8 cellular contexts compared by ENCODE assay signal in genomic region chr21:41761211-41762181, GRCh38. TPM values are rescaled to one million over a fixed set of nuclear protein-coding genes. Genes with fewer than 3 reads are reported as not detected.
DNase-seq lines count a peak whose midpoint lies in the region; ATAC-seq, FAIRE-seq and TF ChIP-seq lines count a peak whose summit lies in the region.

No MANE protein-coding gene starts in this region.

- H3K27ac ChIP-seq in PC-9: peak overlapping the region; percentile 99
- no peak overlapping the region for H3K27ac ChIP-seq in trophoblast cell (ENCODE audit: low read depth, low read length)

- H2BK120ac ChIP-seq in trophoblast cell (ENCODE audit: insufficient read depth, low read length, poor library complexity): no peak overlapping the region

- DNase-seq in H4 (ENCODE audit: low spot score) (peak; percentile 83), PC-9 (peak; percentile 87 to 91), Right ventricle myocardium inferior (ENCODE audit: missing footprints) (peak; percentile 89), trophoblast cell (peak; percentile 99 to 100), D721Med (ENCODE audit: insufficient read length, low spot score) (no peak), HK-2 (ENCODE audit: unreplicated experiment) (no peak)
- DNase-seq in activated T-cell treated with anti-CD3 and anti-CD28 coated beads, Interleukin-2, amount 50 U/mL, for 48 hours: no peak

- no peak overlapping the region for H3K4ac ChIP-seq in trophoblast cell (ENCODE audit: low read depth, low read length)

- POLR2A ChIA-PET in PC-9 (lab: Charles Lee; ENCODE audit: unreplicated experiment): interaction anchor here (0.5 to 1.2 kb wide), 9 partner anchors 10 to 265 kb away, joined by 3 to 12 read pairs (median 4); no protein-coding TSS in a partner anchor

- no peak overlapping the region for H2BK5ac ChIP-seq in trophoblast cell (ENCODE audit: low read depth, low read length, poor library complexity)

- TF ChIP-seq CTCF in PC-9 (conservative IDR thresholded peaks at IDR 0.05): no peak
- no peak for TF ChIP-seq CTCF in D721Med (IDR thresholded peaks at IDR 0.05; ENCODE audit: insufficient read depth, missing control alignments)

- H4K8ac ChIP-seq in trophoblast cell (ENCODE audit: low read depth, low read length): peak overlapping the region; percentile 7

- H3K14ac ChIP-seq in trophoblast cell (ENCODE audit: low read length): no peak overlapping the region

- H3K79me1 ChIP-seq in trophoblast cell (ENCODE audit: low read length): peaks cover 10% of the 10 kb centered on the region

- FAIRE-seq in D721Med (lab: Jason Lieb, UNC): no peak

- peak; percentile 87 for ATAC-seq in Right ventricle myocardium inferior
- no peak for ATAC-seq in activated CD4-positive, CD25-positive, alpha-beta regulatory T cell treated with anti-CD3 and anti-CD28 coated beads, Interleukin-2, amount 50 U/mL, for 24 hours

- H3K9ac ChIP-seq in trophoblast cell (ENCODE audit: low read length): no peak overlapping the region

- H4K91ac ChIP-seq in trophoblast cell (ENCODE audit: low read depth, low read length): peak overlapping the region; percentile 41

- no TSS peak for BruUV-seq in PC-9 (replicated peaks; lab: Mats Ljungman, UMichigan)

- H3K4me2 ChIP-seq in PC-9: peak overlapping the region; percentile 96
- peak overlapping the region; percentile 46 for H3K4me2 ChIP-seq in trophoblast cell (ENCODE audit: low read length)

- peaks cover 99% of the 10 kb centered on the region for H3K79me2 ChIP-seq in PC-9 (ENCODE audit: low read depth)
- peaks cover 6% of the 10 kb centered on the region for H3K79me2 ChIP-seq in trophoblast cell (ENCODE audit: control insufficient read depth, insufficient read depth, low read length, poor library complexity)

- H3K4me1 ChIP-seq in PC-9 (replicated peaks; ENCODE audit: insufficient read depth): peaks cover 44% of the 10 kb centered on the region
- H3K4me1 ChIP-seq in trophoblast cell (ENCODE audit: control insufficient read depth in 1 of 2, insufficient read depth in 2 of 2, low read length in 2 of 2): peaks cover 37 to 39% of the 10 kb centered on the region in 2 experiments

- peak overlapping the region; percentile 100 for H3K4me3 ChIP-seq in PC-9
- no peak overlapping the region for H3K4me3 ChIP-seq in trophoblast cell (ENCODE audit: low read depth, low read length)

- H3K9me2 ChIP-seq in PC-9 (ENCODE audit: insufficient read depth): no peaks in the 10 kb centered on the region

- no peak overlapping the region for H2BK12ac ChIP-seq in trophoblast cell (ENCODE audit: low read length)

- H3F3A ChIP-seq in PC-9 (ENCODE audit: insufficient read depth, low read depth): peaks cover 82% of the 10 kb centered on the region

- H3K36me3 ChIP-seq in PC-9 (ENCODE audit: low read depth) (peaks cover 55% of the 10 kb centered on the region), trophoblast cell (ENCODE audit: control insufficient read depth in 1 of 2, insufficient read depth in 2 of 2, low read length in 2 of 2) (peaks cover 0 to under 1% of the 10 kb centered on the region in 2 experiments)

- H3K18ac ChIP-seq in trophoblast cell (ENCODE audit: low read length): peak overlapping the region; percentile 86

- intact Hi-C loops in PC-9 (cut with micrococcal nuclease; ENCODE audit: unreplicated experiment) (loop anchor here (1.0 to 2.0 kb wide), 3 partner anchors 47 to 131 kb away; no protein-coding TSS in a partner anchor), Right ventricle myocardium inferior (cut with DNase I) (no loop called here)

- CTCF ChIA-PET in PC-9 (lab: Charles Lee): interaction anchor here (0.5 to 1.0 kb wide), 3 partner anchors 16 to 150 kb away, joined by 3 to 7 read pairs (median 4); no protein-coding TSS in a partner anchor

- no CpG with 5 or more reads among the region's 31 CpGs for WGBS in trophoblast cell (ENCODE audit: extremely low coverage, insufficient coverage, insufficient read length)

- H4K20me1 ChIP-seq in PC-9 (ENCODE audit: insufficient read depth): peaks cover 82% of the 10 kb centered on the region

- H2AK5ac ChIP-seq in trophoblast cell (ENCODE audit: low read length): no peak overlapping the region

- no peaks in the 10 kb centered on the region for H3K27me3 ChIP-seq in PC-9 (ENCODE audit: insufficient read depth, low read depth)
- H3K27me3 ChIP-seq in trophoblast cell (ENCODE audit: insufficient read depth, low read length): peaks cover 4% of the 10 kb centered on the region

- H3K23ac ChIP-seq in trophoblast cell (ENCODE audit: low read length): no peak overlapping the region

- H2AFZ ChIP-seq in PC-9 (no peak overlapping the region), trophoblast cell (ENCODE audit: insufficient read depth, low read length, poor library complexity) (no peak overlapping the region)

- H4K12ac ChIP-seq in trophoblast cell (ENCODE audit: low read depth, low read length): no peak overlapping the region

- H3K9me3 ChIP-seq in PC-9 (ENCODE audit: insufficient read depth, low read depth) (no peaks in the 10 kb centered on the region), trophoblast cell (ENCODE audit: insufficient read depth, low read depth, low read length) (peaks cover 2% of the 10 kb centered on the region)

RNA-seq across cellular contexts. Expression of gene RIPK4, which starts 5.4 kb away (rescaled TPM):
- 16.5 and 19.8 TPM in 2 replicates for total RNA-seq in H4 (2014; rRNA removed; shearing (Covaris generic))
- total RNA-seq in PC-9 (2021): 30.1 and 39.3 TPM in 2 replicates
- total RNA-seq in Right ventricle myocardium inferior: 0.08 TPM
- 2.6 and 2.7 TPM in 2 replicates for polyA plus RNA-seq in trophoblast cell (2013)

Comparison
In these comparisons a context has a peak if more than half of its experiments do, and no peak if none do; other contexts are left out.
1. DNase-seq: peak in H4 (single experiment), PC-9 (2 of 2), Right ventricle myocardium inferior (single experiment) and trophoblast cell (2 of 2); none in D721Med (single experiment), HK-2 (single experiment) and activated T-cell treated with anti-CD3 and anti-CD28 coated beads, Interleukin-2, amount 50 U/mL, for 48 hours (0 of 2).
2. RNA of gene RIPK4, which starts 5.4 kb away (total RNA-seq): 30.1 to 39.3 TPM in PC-9 and 16.5 to 19.8 TPM in H4; 0.08 TPM in Right ventricle myocardium inferior (single experiment); every median in the first group is over 10 times any median in the second.